In genomic region chr16:17544785-17545184, GRCh38 we compare ENCODE assay signal across 13 cellular contexts.
DNase-seq lines count a peak whose midpoint lies in the region; ATAC-seq, FAIRE-seq and TF ChIP-seq lines count a peak whose summit lies in the region.
"Had no signal": no experiment of that assay in that cellular context is flagged by ENCODE, and none has a peak within 500 bp of the region (broad histone marks: within the 10 kb centered on the region; RNA-seq: fewer than 3 reads in every experiment).

No MANE protein-coding gene starts in this region.

- no peaks in the 10 kb centered on the region for H3K27me3 ChIP-seq in keratinocyte (ENCODE audit: control insufficient read depth, extremely low read depth, insufficient read depth, low read length)
- H3K27me3 ChIP-seq: tibial nerve had no signal

- H3K9ac ChIP-seq in keratinocyte (ENCODE audit: control insufficient read depth, extremely low read depth, insufficient read depth, low read length), result no peak overlapping the region

- no peaks in the 10 kb centered on the region for H3K36me3 ChIP-seq in keratinocyte (ENCODE audit: control insufficient read depth in 2 of 2, extremely low read depth in 1 of 2, insufficient read depth in 2 of 2, low read length in 2 of 2)
- H3K36me3 ChIP-seq: tibial nerve had no signal

- no peak for ATAC-seq in HG02852 (IDR thresholded peaks at IDR 0.05; ENCODE audit: unreplicated experiment)

- dilution Hi-C loops in keratinocyte (cut with MboI; ENCODE audit: extremely low pct_ligation_motif_present, low sequenced_read_pairs), result no loop called here

- H3K9me3 ChIP-seq in keratinocyte (ENCODE audit: control insufficient read depth, low read depth, low read length), result no peaks in the 10 kb centered on the region
- H3K9me3 ChIP-seq: tibial nerve had no signal

- no peak overlapping the region for H2AFZ ChIP-seq in keratinocyte (ENCODE audit: control insufficient read depth, low read length)

- peak; percentile 8 for DNase-seq in DMS53 (lab: John Stamatoyannopoulos, UW)
- no peak for DNase-seq in DMS53 treated with DMSO at 0.1 percent for 48 hours (lab: John Stamatoyannopoulos, UW; ENCODE audit: unreplicated experiment)
- DNase-seq in GM13976 (ENCODE audit: low spot score), result no peak
- DNase-seq in T-helper 9 cell, result peak; percentile 21
- no peak for DNase-seq in keratinocyte (ENCODE audit: low read depth, low spot score)
- DNase-seq in effector CD8-positive, alpha-beta T cell (lab: John Stamatoyannopoulos, UW), result no peak
- no peak for DNase-seq in NK-92 treated with Interleukin-12 subunit alpha and Interleukin-12 subunit beta, amount 100 ng/mL, for 24 hours (lab: John Stamatoyannopoulos, UW)
- DNase-seq: naive B cell, NCI-H1105, Right ventricle myocardium superior had no signal

- H3K4me2 ChIP-seq in keratinocyte (ENCODE audit: control insufficient read depth, extremely low read depth, insufficient read depth, low read depth, low read length), result no peak overlapping the region

- H3K27ac ChIP-seq in keratinocyte (ENCODE audit: control insufficient read depth, insufficient read depth, low read length), result no peak overlapping the region
- H3K27ac ChIP-seq: tibial nerve had no signal

- no peaks in the 10 kb centered on the region for H3K9me1 ChIP-seq in keratinocyte (ENCODE audit: control insufficient read depth, extremely low read depth, insufficient read depth, low read length)

- H3K79me2 ChIP-seq in keratinocyte (ENCODE audit: control insufficient read depth, insufficient read depth, low read length), result no peaks in the 10 kb centered on the region

- in situ Hi-C loops in GM13976 (cut with MboI; ENCODE audit: low sequenced_read_pairs, unreplicated experiment), result no loop called here

- H3K4me3 ChIP-seq in keratinocyte (ENCODE audit: control insufficient read depth in 2 of 3, extremely low read depth in 1 of 3, insufficient read depth in 2 of 3, low read depth in 1 of 3, low read length in 3 of 3), result no peak overlapping the region
- H3K4me3 ChIP-seq: tibial nerve had no signal

- peak; percentile 29 for TF ChIP-seq CTCF in GM13976 (IDR thresholded peaks at IDR 0.05; ENCODE audit: borderline replicate concordance, control extremely low read depth, extremely low read depth, insufficient read depth, missing control alignments)
- peak; percentile 24 to 45 (median 37) for TF ChIP-seq CTCF in keratinocyte (optimal IDR thresholded peaks at IDR 0.05 in 1 of 3, IDR thresholded peaks at IDR 0.05 in 1 of 3, conservative IDR thresholded peaks at IDR 0.05 in 1 of 3; ENCODE audit: extremely low read depth in 1 of 3, insufficient read depth in 2 of 3, low read length in 3 of 3)

- no peaks in the 10 kb centered on the region for H3K4me1 ChIP-seq in keratinocyte (ENCODE audit: control insufficient read depth, extremely low read depth, insufficient read depth, low read length)
- H3K4me1 ChIP-seq: tibial nerve had no signal

- H4K20me1 ChIP-seq in keratinocyte (ENCODE audit: control insufficient read depth, extremely low read depth, insufficient read depth, low read length), result no peaks in the 10 kb centered on the region

- FAIRE-seq in keratinocyte (lab: Jason Lieb, UNC), result no peak
- FAIRE-seq: A204.1 had no signal

Comparison
In these comparisons a context has a peak if more than half of its experiments do, and no peak if none do; other contexts are left out.
1. DNase-seq: peak in DMS53 (single experiment) and T-helper 9 cell (single experiment); none in DMS53 treated with DMSO at 0.1 percent for 48 hours (single experiment), GM13976 (single experiment), keratinocyte (single experiment), effector CD8-positive, alpha-beta T cell (single experiment) and NK-92 treated with Interleukin-12 subunit alpha and Interleukin-12 subunit beta, amount 100 ng/mL, for 24 hours (single experiment).